24 cellular contexts compared by ENCODE assay signal in the genomic region with DNA sequence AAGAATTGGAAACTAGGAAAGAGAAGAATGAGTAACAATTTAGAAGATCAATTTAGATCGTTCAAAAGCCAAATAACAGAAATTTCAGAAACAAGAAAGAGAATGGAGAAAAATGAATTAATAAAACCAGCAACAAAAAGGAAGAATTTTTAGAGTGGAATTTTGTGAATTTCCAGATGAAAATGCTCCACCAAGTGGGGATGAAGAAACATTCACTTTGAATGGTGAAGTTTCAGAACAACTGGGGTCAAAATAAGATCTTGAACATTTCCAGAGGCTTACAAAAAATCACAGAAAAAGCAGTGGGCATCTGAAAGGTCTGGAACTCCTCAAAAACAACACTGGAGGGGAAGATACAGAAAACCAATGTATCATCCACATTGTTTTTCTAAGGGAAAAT. TPM values are rescaled to one million over a fixed set of nuclear protein-coding genes. Genes with fewer than 3 reads are reported as not detected.
DNase-seq lines count a peak whose midpoint lies in the region; ATAC-seq and TF ChIP-seq lines count a peak whose summit lies in the region.
"Had no signal": no experiment of that assay in that cellular context is flagged by ENCODE, and none has a peak within 500 bp of the region (broad histone marks: within the 10 kb centered on the region; RNA-seq: fewer than 3 reads in every experiment).

No MANE protein-coding gene starts in this region.

- H3K79me2 ChIP-seq in parathyroid adenoma: no peaks in the 10 kb centered on the region

- ATAC-seq in HG02973 (IDR thresholded peaks at IDR 0.05; ENCODE audit: unreplicated experiment): no peak
- ATAC-seq: A549, K562 had no signal

- H3K27ac Mint-ChIP-seq in activated naive CD8-positive, alpha-beta T cell treated with anti-CD3 and anti-CD28 coated beads for 36 hours: no peak overlapping the region
- H3K27ac Mint-ChIP-seq: CD4-positive, alpha-beta T cell had no signal

- H3K4me1 Mint-ChIP-seq in activated naive CD8-positive, alpha-beta T cell treated with anti-CD3 and anti-CD28 coated beads for 36 hours: no peaks in the 10 kb centered on the region

- H3K27me3 Mint-ChIP-seq in activated naive CD8-positive, alpha-beta T cell treated with anti-CD3 and anti-CD28 coated beads for 36 hours: no peaks in the 10 kb centered on the region

- no peaks in the 10 kb centered on the region for H3K9me3 ChIP-seq in parathyroid adenoma (ENCODE audit: control insufficient read depth, low read length)
- H3K9me3 ChIP-seq: A549 had no signal

- no peak overlapping the region for H3K4me3 ChIP-seq in fibroblast of mammary gland (ENCODE audit: control insufficient read depth, low read depth, low read length)
- no peak overlapping the region for H3K4me3 ChIP-seq in parathyroid adenoma (ENCODE audit: low read depth, low read length)
- H3K4me3 ChIP-seq: A549; BLaER1 treated with 17β-estradiol and CSF1 and Interleukin-3, amounts not matched to agents 10 nM and 100 nM; GM23248; K562 had no signal

- H3K36me3 ChIP-seq in parathyroid adenoma (ENCODE audit: control insufficient read depth, insufficient read depth, low read length): no peaks in the 10 kb centered on the region
- H3K36me3 ChIP-seq: BLaER1 treated with 17β-estradiol and CSF1 and Interleukin-3, amounts not matched to agents 10 nM and 100 nM had no signal

- H3K4me3 Mint-ChIP-seq in activated naive CD8-positive, alpha-beta T cell treated with anti-CD3 and anti-CD28 coated beads for 36 hours: no peak overlapping the region
- H3K4me3 Mint-ChIP-seq: CD4-positive, alpha-beta T cell had no signal

- H3K9me3 Mint-ChIP-seq in activated naive CD8-positive, alpha-beta T cell treated with anti-CD3 and anti-CD28 coated beads for 36 hours: no peaks in the 10 kb centered on the region
- H3K9me3 Mint-ChIP-seq: CD4-positive, alpha-beta T cell had no signal

- H3K36me3 Mint-ChIP-seq in activated naive CD8-positive, alpha-beta T cell treated with anti-CD3 and anti-CD28 coated beads for 36 hours: no peaks in the 10 kb centered on the region

- H3K4me1 ChIP-seq in parathyroid adenoma: peaks cover 20% of the 10 kb centered on the region
- H3K4me1 ChIP-seq: A549; BLaER1 treated with 17β-estradiol and CSF1 and Interleukin-3, amounts not matched to agents 10 nM and 100 nM had no signal

- H3K27ac ChIP-seq in caudate nucleus (ENCODE audit: low read depth, low read length) (peak overlapping the region; percentile 96), parathyroid adenoma (peak overlapping the region; percentile 80)
- H3K27ac ChIP-seq: A549; BLaER1 treated with 17β-estradiol and CSF1 and Interleukin-3, amounts not matched to agents 10 nM and 100 nM; GM23248 had no signal

- no peak overlapping the region for H3K9ac ChIP-seq in parathyroid adenoma
- H3K9ac ChIP-seq: BLaER1 treated with 17β-estradiol and CSF1 and Interleukin-3, amounts not matched to agents 10 nM and 100 nM; GM23248 had no signal

- H3K4me2 ChIP-seq in parathyroid adenoma (ENCODE audit: low read length): no peak overlapping the region
- H3K4me2 ChIP-seq: A549; BLaER1 treated with 17β-estradiol and CSF1 and Interleukin-3, amounts not matched to agents 10 nM and 100 nM had no signal

- peak; percentile 10 for TF ChIP-seq CTCF in fibroblast of mammary gland (conservative IDR thresholded peaks at IDR 0.05; ENCODE audit: control insufficient read depth, insufficient read depth, low read depth, low read length)
- TF ChIP-seq CTCF in parathyroid adenoma (IDR thresholded peaks at IDR 0.05): no peak

- peak overlapping the region; percentile 48 for H2AFZ ChIP-seq in parathyroid adenoma
- H2AFZ ChIP-seq: GM23248 had no signal

- DNase-seq in caudate nucleus (lab: John Stamatoyannopoulos, UW) (no peak), fibroblast of mammary gland (ENCODE audit: low read depth) (no peak), glomerular visceral epithelial cell (ENCODE audit: extremely low spot score) (no peak), NCI-H69 (lab: John Stamatoyannopoulos, UW) (no peak)
- no peak for DNase-seq in activated naive CD8-positive, alpha-beta T cell treated with anti-CD3 and anti-CD28 coated beads for 36 hours
- DNase-seq: AML-193; CD4-positive, alpha-beta T cell; GM23248; H7; Kasumi-1; NCI-H1105 treated with DMSO at 0.1 percent for 48 hours; NCI-H146; NCI-H1930; NCI-H446; NCI-H524 treated with DMSO at 0.1 percent for 48 hours; NCI-H82; RPMI8226; SHP77 had no signal

- H3K27me3 ChIP-seq in parathyroid adenoma (ENCODE audit: control insufficient read depth, insufficient read depth, low read length): no peaks in the 10 kb centered on the region
- H3K27me3 ChIP-seq: BLaER1 treated with 17β-estradiol and CSF1 and Interleukin-3, amounts not matched to agents 10 nM and 100 nM had no signal

RNA-seq across cellular contexts. Expression of gene MOBP, which starts 4.2 kb away (rescaled TPM):
- total RNA-seq in activated naive CD8-positive, alpha-beta T cell treated with anti-CD3 and anti-CD28 coated beads for 36 hours: not detected
- total RNA-seq: CD4-positive, alpha-beta T cell; GM23248; SK-MEL-5 had no signal

RNA-seq across cellular contexts. Expression of gene RPSA, which starts 56.7 kb away (rescaled TPM):
- 1,000 to 10,000 TPM; 2,531 to 2,622 TPM for total RNA-seq in activated naive CD8-positive, alpha-beta T cell treated with anti-CD3 and anti-CD28 coated beads for 36 hours
